8 cellular contexts compared by ENCODE assay signal in the genomic region with DNA sequence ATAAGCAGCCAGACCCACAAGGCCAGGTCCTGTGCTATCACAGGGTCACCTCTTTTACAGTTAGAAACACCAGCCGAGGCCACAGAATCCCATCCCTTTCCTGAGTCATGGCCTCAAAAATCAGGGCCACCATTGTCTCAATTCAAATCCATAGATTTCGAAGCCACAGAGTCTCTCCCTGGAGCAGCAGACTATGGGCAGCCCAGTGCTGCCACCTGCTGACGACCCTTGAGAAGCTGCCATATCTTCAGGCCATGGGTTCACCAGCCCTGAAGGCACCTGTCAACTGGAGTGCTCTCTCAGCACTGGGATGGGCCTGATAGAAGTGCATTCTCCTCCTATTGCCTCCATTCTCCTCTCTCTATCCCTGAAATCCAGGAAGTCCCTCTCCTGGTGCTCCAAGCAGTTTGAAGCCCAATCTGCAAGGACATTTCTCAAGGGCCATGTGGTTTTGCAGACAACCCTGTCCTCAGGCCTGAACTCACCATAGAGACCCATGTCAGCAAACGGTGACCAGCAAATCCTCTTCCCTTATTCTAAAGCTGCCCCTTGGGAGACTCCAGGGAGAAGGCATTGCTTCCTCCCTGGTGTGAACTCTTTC. TPM values are rescaled to one million over a fixed set of nuclear protein-coding genes. Genes with fewer than 3 reads are reported as not detected.
A peak's percentile ranks its signal among the peaks of the same experiment; 100 is the strongest.
DNase-seq lines count a peak whose midpoint lies in the region; ATAC-seq and TF ChIP-seq lines count a peak whose summit lies in the region.

No MANE protein-coding gene starts in this region.

- H3K9ac ChIP-seq in mesendoderm (ENCODE audit: low read length), result no peak overlapping the region

- no CpG with 5 or more reads among the region's 4 CpGs for WGBS in mesendoderm (ENCODE audit: extremely low coverage, insufficient coverage, low lambda C conversion rate)

- H4K5ac ChIP-seq in mesendoderm (ENCODE audit: low read length), result no peak overlapping the region

- peak; percentile 91 for TF ChIP-seq CTCF in AG09319 (IDR thresholded peaks at IDR 0.05; ENCODE audit: low read depth, low read length)

- peaks cover 2% of the 10 kb centered on the region for H3K36me3 Mint-ChIP-seq in activated CD8-positive, alpha-beta T cell treated with anti-CD3 and anti-CD28 coated beads, Interleukin-2, amount 10 ng/mL, durations not matched to agents 7 days and 5 days (ENCODE audit: low read depth)
- peaks cover 10% of the 10 kb centered on the region for H3K36me3 Mint-ChIP-seq in effector memory CD8-positive, alpha-beta T cell (ENCODE audit: insufficient read depth)

- no peak overlapping the region for H2BK5ac ChIP-seq in mesendoderm (ENCODE audit: low read length)

- DNase-seq in AG09319 (ENCODE audit: extremely low read depth, low read depth) (peak; percentile 16), HAP-1 (ENCODE audit: low spot score in 2 of 2) (peak; percentile 60 to 80), NCI-H526 treated with DMSO at 0.1 percent for 48 hours (lab: John Stamatoyannopoulos, UW) (peak; percentile 14), mesendoderm (peak; percentile 91)
- DNase-seq in activated CD8-positive, alpha-beta T cell treated with anti-CD3 and anti-CD28 coated beads, Interleukin-2, amount 10 ng/mL, durations not matched to agents 7 days and 5 days, result peak; percentile 72
- peak; percentile 50 to 57 (median 51) for DNase-seq in effector memory CD8-positive, alpha-beta T cell
- peak; percentile 41 to 43 for DNase-seq in stimulated activated CD8-positive, alpha-beta memory T cell treated with anti-CD3 and anti-CD28 coated beads, Interleukin-2, amount 100 ng/mL, for 48 hours (ENCODE audit: low read depth in 2 of 2)

- H3K9me3 ChIP-seq in HAP-1, result no peaks in the 10 kb centered on the region; the same call in 1 of the 2 replicates

- in situ Hi-C loops in HAP-1 (cut with MboI; ENCODE audit: low sequenced_read_pairs), result loop anchor here (10.0 kb wide), 1 partner anchor 379 kb away; no protein-coding TSS in a partner anchor

- no peak overlapping the region for H2BK15ac ChIP-seq in mesendoderm (replicated peaks; ENCODE audit: low read depth)

- H3K4me1 ChIP-seq in HAP-1 (no peaks in the 10 kb centered on the region), mesendoderm (ENCODE audit: control insufficient read depth, low read depth, low read length) (no peaks in the 10 kb centered on the region)

- H3K9me3 Mint-ChIP-seq in activated CD8-positive, alpha-beta T cell treated with anti-CD3 and anti-CD28 coated beads, Interleukin-2, amount 10 ng/mL, durations not matched to agents 7 days and 5 days (ENCODE audit: insufficient read depth), result no peaks in the 10 kb centered on the region
- H3K9me3 Mint-ChIP-seq in effector memory CD8-positive, alpha-beta T cell, result no peaks in the 10 kb centered on the region

- H3K36me3 ChIP-seq in HAP-1 (replicated peaks), result no peaks in the 10 kb centered on the region
- no peaks in the 10 kb centered on the region for H3K36me3 ChIP-seq in mesendoderm (ENCODE audit: control insufficient read depth, insufficient read depth, low read length)

- POLR2A ChIA-PET in activated CD8-positive, alpha-beta T cell treated with anti-CD3 and anti-CD28 coated beads, Interleukin-2, amount 10 ng/mL, durations not matched to agents 7 days and 5 days (lab: Charles Lee), result no interaction called here

- no peaks in the 10 kb centered on the region for H3K79me2 ChIP-seq in mesendoderm (ENCODE audit: control insufficient read depth, insufficient read depth, low read length)

- no peak overlapping the region for H3K4me3 ChIP-seq in HAP-1
- no peak overlapping the region for H3K4me3 ChIP-seq in mesendoderm (ENCODE audit: low read length)

- peak; percentile 88 for ATAC-seq in activated CD8-positive, alpha-beta T cell treated with anti-CD3 and anti-CD28 coated beads, Interleukin-2, amount 10 ng/mL, durations not matched to agents 7 days and 5 days
- peak; percentile 66 for ATAC-seq in effector memory CD8-positive, alpha-beta T cell (replicated peaks)
- ATAC-seq in HG02970 (IDR thresholded peaks at IDR 0.05; ENCODE audit: low FRiP score, unreplicated experiment), result no peak

- peaks cover 10% of the 10 kb centered on the region for H3K27me3 Mint-ChIP-seq in activated CD8-positive, alpha-beta T cell treated with anti-CD3 and anti-CD28 coated beads, Interleukin-2, amount 10 ng/mL, durations not matched to agents 7 days and 5 days (ENCODE audit: low read depth)
- H3K27me3 Mint-ChIP-seq in effector memory CD8-positive, alpha-beta T cell, result peaks cover 15 to 26% of the 10 kb centered on the region in 2 donors

- no peak overlapping the region for H3K4me2 ChIP-seq in mesendoderm (ENCODE audit: low read length)

- no peak overlapping the region for H3K4me3 Mint-ChIP-seq in activated CD8-positive, alpha-beta T cell treated with anti-CD3 and anti-CD28 coated beads, Interleukin-2, amount 10 ng/mL, durations not matched to agents 7 days and 5 days
- no peak overlapping the region for H3K4me3 Mint-ChIP-seq in effector memory CD8-positive, alpha-beta T cell

- no peaks in the 10 kb centered on the region for H3K79me1 ChIP-seq in mesendoderm (ENCODE audit: low read length)

- no peak overlapping the region for H3K27ac ChIP-seq in mesendoderm (ENCODE audit: low read depth, low read length)

- H2AK5ac ChIP-seq in mesendoderm (ENCODE audit: low read length), result no peak overlapping the region

- H3K18ac ChIP-seq in mesendoderm (ENCODE audit: low read length), result no peak overlapping the region

- peak overlapping the region; percentile 39 for H3K56ac ChIP-seq in mesendoderm (ENCODE audit: low read length)

- no peak overlapping the region for H3K4ac ChIP-seq in mesendoderm (ENCODE audit: low read depth, low read length)

- no peak overlapping the region for H3K27ac Mint-ChIP-seq in activated CD8-positive, alpha-beta T cell treated with anti-CD3 and anti-CD28 coated beads, Interleukin-2, amount 10 ng/mL, durations not matched to agents 7 days and 5 days
- H3K27ac Mint-ChIP-seq in effector memory CD8-positive, alpha-beta T cell, result no peak overlapping the region

- H2BK120ac ChIP-seq in mesendoderm (ENCODE audit: low read depth, low read length), result no peak overlapping the region

- H3K23ac ChIP-seq in mesendoderm (ENCODE audit: low read length), result no peak overlapping the region

- no peak overlapping the region for H4K8ac ChIP-seq in mesendoderm (ENCODE audit: low read depth, low read length)

- peaks cover 2% of the 10 kb centered on the region for H3K27me3 ChIP-seq in HAP-1 (ENCODE audit: low read depth)
- H3K27me3 ChIP-seq in mesendoderm (ENCODE audit: insufficient read depth, low read length, poor library complexity), result no peaks in the 10 kb centered on the region

- no peaks in the 10 kb centered on the region for H3K4me1 Mint-ChIP-seq in activated CD8-positive, alpha-beta T cell treated with anti-CD3 and anti-CD28 coated beads, Interleukin-2, amount 10 ng/mL, durations not matched to agents 7 days and 5 days (ENCODE audit: low read depth)
- peaks cover 0 to 5% of the 10 kb centered on the region in 2 donors for H3K4me1 Mint-ChIP-seq in effector memory CD8-positive, alpha-beta T cell (ENCODE audit: low read depth in 2 of 2)

- CTCF ChIA-PET in activated CD8-positive, alpha-beta T cell treated with anti-CD3 and anti-CD28 coated beads, Interleukin-2, amount 10 ng/mL, durations not matched to agents 7 days and 5 days (lab: Charles Lee), result interaction anchor here (0.7 to 3.3 kb wide), 21 partner anchors 10 to 654 kb away, joined by 3 to 18 read pairs (median 4); a partner anchor contains a TSS

RNA-seq across cellular contexts. Expression of a gene that starts 39.6 kb away (rescaled TPM):
- total RNA-seq in activated CD8-positive, alpha-beta T cell treated with anti-CD3 and anti-CD28 coated beads, Interleukin-2, amount 10 ng/mL, durations not matched to agents 7 days and 5 days, result not detected
- 0.31 TPM for polyA plus RNA-seq in mesendoderm (2013, experiment 1 of 2)
- 0.28 TPM for polyA plus RNA-seq in mesendoderm (2013, experiment 2 of 2)

RNA-seq across cellular contexts. Expression of a gene that starts 52.3 kb away (rescaled TPM):
- total RNA-seq in activated CD8-positive, alpha-beta T cell treated with anti-CD3 and anti-CD28 coated beads, Interleukin-2, amount 10 ng/mL, durations not matched to agents 7 days and 5 days, result 1 to 10 TPM; 8.4 TPM
- 5.6 TPM for polyA plus RNA-seq in mesendoderm (2013, experiment 1 of 2)
- 5.7 TPM for polyA plus RNA-seq in mesendoderm (2013, experiment 2 of 2)

Comparison
In these comparisons a context has a peak if more than half of its experiments do, and no peak if none do; other contexts are left out.
1. DNase-seq: peak in every context shown above with its lines; median percentile 91 in mesendoderm; 72 in activated CD8-positive, alpha-beta T cell treated with anti-CD3 and anti-CD28 coated beads, Interleukin-2, amount 10 ng/mL, durations not matched to agents 7 days and 5 days; 70 in HAP-1; 51 in effector memory CD8-positive, alpha-beta T cell; 42 in stimulated activated CD8-positive, alpha-beta memory T cell treated with anti-CD3 and anti-CD28 coated beads, Interleukin-2, amount 100 ng/mL, for 48 hours; 16 in AG09319; 14 in NCI-H526 treated with DMSO at 0.1 percent for 48 hours.